In the genomic region with DNA sequence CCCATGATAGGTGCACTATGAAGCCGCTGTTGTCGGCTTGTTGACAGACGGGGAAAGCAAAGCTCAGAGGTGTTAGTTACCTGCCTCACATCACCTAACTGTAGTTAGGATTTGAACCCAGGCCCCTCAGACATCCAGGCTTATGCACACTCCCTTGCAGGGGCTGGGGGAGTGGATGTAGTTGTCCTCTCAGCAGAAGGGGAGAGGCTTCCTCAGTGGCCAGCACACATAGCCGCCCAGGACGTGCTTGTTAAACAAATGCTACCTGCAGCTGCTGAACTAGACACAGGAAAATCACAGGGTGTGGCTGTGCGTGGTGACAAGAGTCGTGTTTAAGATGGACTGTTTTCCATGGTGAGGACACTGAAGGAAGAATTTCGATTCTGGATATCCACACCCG, we compare ENCODE assay signal across 1 cellular context.
TF ChIP-seq lines count a peak whose summit lies in the region.

No MANE protein-coding gene starts in this region.

TF ChIP-seq in HepG2, 621 proteins besides CTCF, POLR2A, EP300 and RAD21:
- no peak for TF ChIP-seq ZNF275 (CRISPR knock-in tag; IDR thresholded peaks at IDR 0.05; ENCODE audit: borderline replicate concordance)
- TF ChIP-seq RBM22 (optimal IDR thresholded peaks at IDR 0.05; ENCODE audit: low read length) = peak; percentile 76
- TF ChIP-seq ZNF3 (CRISPR knock-in tag; IDR thresholded peaks at IDR 0.05) = no peak
- TF ChIP-seq POLR2AphosphoS5 (IDR thresholded peaks at IDR 0.05; ENCODE audit: low read depth, low read length) = 0 out of 2 replicates have a peak, but pooled peaks have one; percentile 10
- no peak for TF ChIP-seq MLLT10 (CRISPR knock-in tag; IDR thresholded peaks at IDR 0.05)
- no peak for TF ChIP-seq ZNF251 (CRISPR knock-in tag; IDR thresholded peaks at IDR 0.05)
- TF ChIP-seq MZF1 (CRISPR knock-in tag; IDR thresholded peaks at IDR 0.05; ENCODE audit: borderline replicate concordance) = no peak
- TF ChIP-seq ZNF18 (CRISPR knock-in tag; IDR thresholded peaks at IDR 0.05; ENCODE audit: insufficient replicate concordance) = no peak
